Comparison of ENCODE assay signal across 10 cellular contexts in genomic region chr11:127106142-127106541, GRCh38.
A peak's percentile ranks its signal among the peaks of the same experiment; 100 is the strongest.
DNase-seq lines count a peak whose midpoint lies in the region; ATAC-seq and TF ChIP-seq lines count a peak whose summit lies in the region.
"Had no signal": no experiment of that assay in that cellular context is flagged by ENCODE, and none has a peak within 500 bp of the region (broad histone marks: within the 10 kb centered on the region; RNA-seq: fewer than 3 reads in every experiment).

No MANE protein-coding gene starts in this region.

- DNase-seq in DMS153 treated with DMSO at 0.1 percent for 48 hours (lab: John Stamatoyannopoulos, UW; ENCODE audit: unreplicated experiment) (peak; percentile 99), NCI-H1417 treated with DMSO at 0.1 percent for 48 hours (lab: John Stamatoyannopoulos, UW) (peak; percentile 12), SK-N-DZ (ENCODE audit: low spot score) (peak; percentile 37), mesothelial cell of epicardium (ENCODE audit: low spot score in 2 of 2, unreplicated experiment in 2 of 2) (no peak)
- DNase-seq in activated naive CD4-positive, alpha-beta T cell (lab: John Stamatoyannopoulos, UW), result no peak
- DNase-seq: activated T-cell treated with anti-CD3 and anti-CD28 coated beads for 4 hours, colonic mucosa had no signal

- ATAC-seq in HG03139 (IDR thresholded peaks at IDR 0.05; ENCODE audit: unreplicated experiment) (no peak), HG02642 (IDR thresholded peaks at IDR 0.05; ENCODE audit: poor library complexity, unreplicated experiment) (no peak), GM19463 (IDR thresholded peaks at IDR 0.05; ENCODE audit: unreplicated experiment) (no peak)

- TF ChIP-seq CTCF in mesothelial cell of epicardium (IDR thresholded peaks at IDR 0.05; ENCODE audit: unreplicated experiment), result no peak

- no peaks in the 10 kb centered on the region for H3K9me3 Mint-ChIP-seq in mesothelial cell of epicardium

- H3K27me3 Mint-ChIP-seq in mesothelial cell of epicardium (ENCODE audit: low read depth), result no peaks in the 10 kb centered on the region

- peak overlapping the region; percentile 13 for H3K4me3 Mint-ChIP-seq in mesothelial cell of epicardium

- peaks cover 18% of the 10 kb centered on the region for H3K4me1 Mint-ChIP-seq in mesothelial cell of epicardium

- peak overlapping the region; percentile 60 for H3K27ac Mint-ChIP-seq in mesothelial cell of epicardium

- no peaks in the 10 kb centered on the region for H3K36me3 Mint-ChIP-seq in mesothelial cell of epicardium

Comparison
In these comparisons a context has a peak if more than half of its experiments do, and no peak if none do; other contexts are left out.
1. DNase-seq: peak in DMS153 treated with DMSO at 0.1 percent for 48 hours (single experiment), NCI-H1417 treated with DMSO at 0.1 percent for 48 hours (single experiment) and SK-N-DZ (single experiment); none in mesothelial cell of epicardium (0 of 2) and activated naive CD4-positive, alpha-beta T cell (0 of 4).